8 cellular contexts compared by ENCODE assay signal in the genomic region with DNA sequence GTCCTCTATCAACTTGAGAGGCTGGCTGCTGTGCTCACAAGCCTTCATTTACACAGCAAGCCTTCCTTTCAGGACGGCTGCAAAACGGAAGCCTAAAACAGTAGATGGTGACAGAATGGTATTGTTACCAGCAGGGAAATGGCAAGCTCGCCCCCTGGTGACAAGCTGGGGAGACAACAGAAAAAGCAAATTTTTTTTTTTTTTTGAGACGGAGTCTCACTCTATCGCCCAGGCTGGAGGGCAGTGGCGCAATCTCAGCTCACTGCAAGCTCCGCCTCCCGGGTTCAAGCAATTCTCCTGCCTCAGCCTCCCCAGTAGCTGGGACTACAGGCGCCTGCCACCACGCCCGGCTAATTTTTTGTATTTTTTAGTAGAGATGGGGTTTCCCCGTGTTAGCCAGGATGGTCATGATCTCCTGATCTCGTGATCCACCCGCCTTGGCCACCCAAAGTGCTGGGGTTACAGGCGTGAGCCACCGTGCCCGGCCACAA. TPM values are rescaled to one million over a fixed set of nuclear protein-coding genes. Genes with fewer than 3 reads are reported as not detected.
A peak's percentile ranks its signal among the peaks of the same experiment; 100 is the strongest.
DNase-seq lines count a peak whose midpoint lies in the region; ATAC-seq and TF ChIP-seq lines count a peak whose summit lies in the region.
"Not testable (repeated sequence)": the region's sequence is repeated elsewhere in the genome, so short reads cannot be mapped to it uniquely, and the experiment has no call there.

No MANE protein-coding gene starts in this region.

- not testable (repeated sequence) for TF ChIP-seq POLR2A in gastroesophageal sphincter (IDR thresholded peaks at IDR 0.05)

- H3K4me3 ChIP-seq in gastroesophageal sphincter; osteoblast (ENCODE audit: insufficient read depth, low read length): not testable (repeated sequence)

- TF ChIP-seq CTCF in gastroesophageal sphincter (IDR thresholded peaks at IDR 0.05) (peak; percentile 57 to 79 (median 67)), osteoblast (IDR thresholded peaks at IDR 0.05; ENCODE audit: extremely low read depth, low read depth, low read length) (peak; percentile 75)

- H3K4me1 ChIP-seq in gastroesophageal sphincter; osteoblast (ENCODE audit: insufficient read depth, low read length): not testable (repeated sequence)

- not testable (repeated sequence) for TF ChIP-seq EP300 in gastroesophageal sphincter (IDR thresholded peaks at IDR 0.05)

- H3K9me3 Mint-ChIP-seq in activated naive CD4-positive, alpha-beta T cell treated with anti-CD3 and anti-CD28 coated beads, Interleukin-2, amount 10 ng/mL, durations not matched to agents 7 days and 5 days, result not testable (repeated sequence)

- H3K27ac Mint-ChIP-seq in T-helper 17 cell, result peak overlapping the region; percentile 86
- H3K27ac Mint-ChIP-seq in activated naive CD4-positive, alpha-beta T cell treated with anti-CD3 and anti-CD28 coated beads, Interleukin-2, amount 10 ng/mL, durations not matched to agents 7 days and 5 days, result peak overlapping the region; percentile 47

- not testable (repeated sequence) for H3K27me3 ChIP-seq in gastroesophageal sphincter; osteoblast (ENCODE audit: insufficient read depth, low read length)

- not testable (repeated sequence) for H3K79me2 ChIP-seq in osteoblast (ENCODE audit: insufficient read depth, low read length)

- CTCF ChIA-PET in activated naive CD4-positive, alpha-beta T cell treated with anti-CD3 and anti-CD28 coated beads, Interleukin-2, amount 10 ng/mL, durations not matched to agents 7 days and 5 days (lab: Charles Lee), result interaction anchor here (0.6 to 2.8 kb wide), 18 partner anchors 10 to 515 kb away, joined by 3 to 19 read pairs (median 4); partner anchors contain the start of genes ORC1, PRPF38A and TUT4

- not testable (repeated sequence) for H4K20me1 ChIP-seq in osteoblast (ENCODE audit: insufficient read depth, low read length)

- H3K4me1 Mint-ChIP-seq in T-helper 17 cell, result not testable (repeated sequence)
- peaks cover 24% of the 10 kb centered on the region for H3K4me1 Mint-ChIP-seq in activated naive CD4-positive, alpha-beta T cell treated with anti-CD3 and anti-CD28 coated beads, Interleukin-2, amount 10 ng/mL, durations not matched to agents 7 days and 5 days

- H3K4me2 ChIP-seq in osteoblast (ENCODE audit: insufficient read depth, low read length), result not testable (repeated sequence)

- 20 to 60% methylated on average over 4 to 17 of the region's 17 CpGs for WGBS in gastroesophageal sphincter (ENCODE audit: low coverage in 1 of 2), 2 donors

- H3K27ac ChIP-seq in gastroesophageal sphincter; osteoblast (ENCODE audit: low read depth, low read length): not testable (repeated sequence)

- DNase-seq in EL (peak; percentile 62), NCI-H2029 (lab: John Stamatoyannopoulos, UW) (peak; percentile 63), T-helper 17 cell (peak; percentile 53 to 71 (median 59)), osteoblast (ENCODE audit: insufficient read length, low spot score, missing footprints) (peak; percentile 85), superior temporal gyrus (ENCODE audit: extremely low spot score) (peak; percentile 80)
- DNase-seq in activated naive CD4-positive, alpha-beta T cell treated with anti-CD3 and anti-CD28 coated beads, Interleukin-2, amount 10 ng/mL, durations not matched to agents 7 days and 5 days, result peak; percentile 87

- peak; percentile 82 for ATAC-seq in HG02870 (IDR thresholded peaks at IDR 0.05; ENCODE audit: unreplicated experiment)
- ATAC-seq in T-helper 17 cell, result peak; percentile 99
- ATAC-seq in gastroesophageal sphincter, result peak; percentile 43

- not testable (repeated sequence) for H3K4me3 Mint-ChIP-seq in T-helper 17 cell; activated naive CD4-positive, alpha-beta T cell treated with anti-CD3 and anti-CD28 coated beads, Interleukin-2, amount 10 ng/mL, durations not matched to agents 7 days and 5 days

- H3K27me3 Mint-ChIP-seq in T-helper 17 cell; activated naive CD4-positive, alpha-beta T cell treated with anti-CD3 and anti-CD28 coated beads, Interleukin-2, amount 10 ng/mL, durations not matched to agents 7 days and 5 days: not testable (repeated sequence)

- not testable (repeated sequence) for H3K9me3 ChIP-seq in T-helper 17 cell (ENCODE audit: control insufficient read depth, low read length, poor library complexity, severe bottlenecking); gastroesophageal sphincter; osteoblast (ENCODE audit: low read depth, low read length)

- not testable (repeated sequence) for H2AFZ ChIP-seq in osteoblast (ENCODE audit: low read length)

- H3K36me3 Mint-ChIP-seq in T-helper 17 cell (ENCODE audit: low read depth), result not testable (repeated sequence)
- H3K36me3 Mint-ChIP-seq in activated naive CD4-positive, alpha-beta T cell treated with anti-CD3 and anti-CD28 coated beads, Interleukin-2, amount 10 ng/mL, durations not matched to agents 7 days and 5 days, result peaks cover 34% of the 10 kb centered on the region

- peaks cover 0 to 48% of the 10 kb centered on the region in 2 donors for H3K36me3 ChIP-seq in gastroesophageal sphincter
- peaks cover 22% of the 10 kb centered on the region for H3K36me3 ChIP-seq in osteoblast (ENCODE audit: insufficient read depth, low read length)

RNA-seq across cellular contexts. Expression of gene COA7, which starts 11.8 kb away (rescaled TPM):
- 1 to 10 TPM; 1.9 to 3.9 TPM for total RNA-seq in T-helper 17 cell
- total RNA-seq in gastroesophageal sphincter, result 1 to 10 TPM; 7.7 to 9.6 (median 9.0) TPM
- 14.7 and 14.8 TPM in 2 replicates for total RNA-seq in osteoblast

RNA-seq across cellular contexts. Expression of gene ZYG11B, which starts 39.9 kb away (rescaled TPM):
- 10 to 100 TPM; 13.5 to 16.8 TPM for total RNA-seq in T-helper 17 cell
- total RNA-seq in gastroesophageal sphincter, result 10 to 100 TPM; 48.3 to 67.2 (median 59.7) TPM
- 60.8 and 66.6 TPM in 2 replicates for total RNA-seq in osteoblast

RNA-seq across cellular contexts. Expression of gene SHISAL2A, which starts 53.3 kb away (rescaled TPM):
- total RNA-seq in T-helper 17 cell (10 to 100 TPM; 33.1 to 41.9 TPM), gastroesophageal sphincter (not detected), osteoblast (not detected in 2 replicates)

Comparison
In these comparisons a context has a peak if more than half of its experiments do, and no peak if none do; other contexts are left out.
1. ATAC-seq: peak in every context shown above with its lines; median percentile 99 in T-helper 17 cell; 82 in HG02870; 43 in gastroesophageal sphincter.
2. RNA of gene SHISAL2A, which starts 53.3 kb away (total RNA-seq): 33.1 to 41.9 TPM in T-helper 17 cell; not detected in gastroesophageal sphincter and not detected in osteoblast; every median in the first group is over 10 times any median in the second.
3. Peak in every context shown above with its lines, with median percentiles within 50 percentile points of each other: DNase-seq.